In genomic region chr16:9134739-9135138, GRCh38 we compare ENCODE assay signal across 8 cellular contexts. TPM values are rescaled to one million over a fixed set of nuclear protein-coding genes. Genes with fewer than 3 reads are reported as not detected.
DNase-seq lines count a peak whose midpoint lies in the region; ATAC-seq lines count a peak whose summit lies in the region.

No MANE protein-coding gene starts in this region.

- peak; percentile 54 for ATAC-seq in HG02870 (IDR thresholded peaks at IDR 0.05; ENCODE audit: unreplicated experiment)

- H3K27me3 Mint-ChIP-seq in activated CD4-positive, alpha-beta T cell treated with anti-CD3 and anti-CD28 coated beads, Interleukin-2, amount 10 ng/mL, durations not matched to agents 24 days and 14 days, result peaks cover 6% of the 10 kb centered on the region

- no peaks in the 10 kb centered on the region for H3K9me3 Mint-ChIP-seq in activated CD4-positive, alpha-beta T cell treated with anti-CD3 and anti-CD28 coated beads, Interleukin-2, amount 10 ng/mL, durations not matched to agents 24 days and 14 days

- DNase-seq in NCI-H146 (lab: John Stamatoyannopoulos, UW) (peak; percentile 24), NCI-H146 treated with DMSO at 0.1 percent for 48 hours (lab: John Stamatoyannopoulos, UW; ENCODE audit: unreplicated experiment) (no peak), NCI-H2227 (lab: John Stamatoyannopoulos, UW; ENCODE audit: unreplicated experiment) (peak; percentile 35), myocyte (ENCODE audit: low read depth) (peak; percentile 61)
- peak; percentile 89 for DNase-seq in activated CD4-positive, alpha-beta T cell treated with anti-CD3 and anti-CD28 coated beads, Interleukin-2, amount 10 ng/mL, durations not matched to agents 24 days and 14 days
- peak; percentile 41 for DNase-seq in effector CD8-positive, alpha-beta T cell (lab: John Stamatoyannopoulos, UW)
- DNase-seq in stimulated activated naive CD4-positive, alpha-beta T cell treated with Interleukin-2 at 50 U/mL for 16 hours (lab: John Stamatoyannopoulos, UW), result peak; percentile 50

- H3K27ac Mint-ChIP-seq in activated CD4-positive, alpha-beta T cell treated with anti-CD3 and anti-CD28 coated beads, Interleukin-2, amount 10 ng/mL, durations not matched to agents 24 days and 14 days, result no peak overlapping the region

- peaks cover 14% of the 10 kb centered on the region for H3K4me1 Mint-ChIP-seq in activated CD4-positive, alpha-beta T cell treated with anti-CD3 and anti-CD28 coated beads, Interleukin-2, amount 10 ng/mL, durations not matched to agents 24 days and 14 days

- H3K36me3 Mint-ChIP-seq in activated CD4-positive, alpha-beta T cell treated with anti-CD3 and anti-CD28 coated beads, Interleukin-2, amount 10 ng/mL, durations not matched to agents 24 days and 14 days (ENCODE audit: low read depth), result no peaks in the 10 kb centered on the region

- no peak overlapping the region for H3K4me3 Mint-ChIP-seq in activated CD4-positive, alpha-beta T cell treated with anti-CD3 and anti-CD28 coated beads, Interleukin-2, amount 10 ng/mL, durations not matched to agents 24 days and 14 days

- intact Hi-C loops in activated CD4-positive, alpha-beta T cell treated with anti-CD3 and anti-CD28 coated beads, Interleukin-2, amount 10 ng/mL, durations not matched to agents 24 days and 14 days (cut with micrococcal nuclease), result loop anchor here (2.0 to 10.0 kb wide), 5 partner anchors 127 to 567 kb away; partner anchors contain the start of genes PMM2 and TMEM186

RNA-seq across cellular contexts. Expression of gene HAPSTR1, which starts 43.3 kb away (rescaled TPM):
- total RNA-seq in activated CD4-positive, alpha-beta T cell treated with anti-CD3 and anti-CD28 coated beads, Interleukin-2, amount 10 ng/mL, durations not matched to agents 24 days and 14 days, result 53.4 and 54.2 TPM in 2 replicates
- 69.4 and 71.6 TPM in 2 replicates for total RNA-seq in myocyte
- 27.7 TPM for polyA plus RNA-seq in myocyte (2012)
